In the genomic region with DNA sequence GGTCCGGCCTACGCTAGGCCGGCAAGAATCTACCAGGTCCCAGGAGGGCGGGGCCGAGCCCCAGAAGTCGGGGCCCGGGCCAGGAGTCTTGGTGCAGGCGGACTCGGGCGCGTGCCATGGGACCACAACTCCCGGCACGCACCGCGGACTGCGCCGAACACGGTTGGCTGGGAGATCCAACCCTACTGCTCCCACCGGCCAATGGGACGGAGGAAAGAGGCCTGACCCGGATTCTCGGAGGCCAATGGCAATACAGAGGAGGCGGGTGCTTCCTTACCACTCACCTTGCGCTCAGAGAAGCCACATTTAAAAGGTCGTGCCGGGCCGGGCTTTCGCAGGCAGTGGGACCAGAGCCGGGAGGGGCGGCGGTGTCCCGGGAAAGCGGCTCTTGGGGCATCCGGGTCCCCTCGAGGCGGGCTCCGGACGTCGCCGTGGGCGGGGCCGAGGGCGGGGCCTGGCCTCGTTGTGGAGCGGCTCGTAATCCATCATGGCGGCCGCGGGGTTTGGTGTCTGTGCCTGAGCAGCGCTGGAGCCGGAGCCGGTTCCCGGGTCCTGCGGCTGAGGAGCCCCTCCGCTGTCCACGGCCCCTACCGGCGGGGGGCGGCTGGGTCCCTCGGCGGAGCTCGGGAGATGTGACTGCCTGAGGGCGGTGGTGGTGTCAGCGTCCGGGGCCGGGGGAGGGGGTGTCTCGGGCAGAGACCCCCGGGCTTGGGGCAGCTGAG, we compare ENCODE assay signal across 7 cellular contexts.
A peak's percentile ranks its signal among the peaks of the same experiment; 100 is the strongest.
DNase-seq lines count a peak whose midpoint lies in the region; ATAC-seq and TF ChIP-seq lines count a peak whose summit lies in the region.

No MANE protein-coding gene starts in this region.

- in situ Hi-C loops in astrocyte of the spinal cord (cut with HindIII; ENCODE audit: low sequenced_read_pairs), result no loop called here

- ATAC-seq in GM18511 (IDR thresholded peaks at IDR 0.05; ENCODE audit: unreplicated experiment) (peak; percentile 97), HG03025 (IDR thresholded peaks at IDR 0.05; ENCODE audit: low FRiP score, unreplicated experiment) (peak; percentile 92)

- H3K4me3 ChIP-seq in astrocyte of the spinal cord (ENCODE audit: low read depth, low read length) (peak overlapping the region; percentile 87), retinal pigment epithelial cell (ENCODE audit: low read length) (peak overlapping the region; percentile 84)

- DNase-seq in NCI-H2029 treated with DMSO at 0.1 percent for 48 hours (lab: John Stamatoyannopoulos, UW) (peak; percentile 96), T1000 (lab: John Stamatoyannopoulos, UW) (peak; percentile 97), astrocyte of the spinal cord (ENCODE audit: low read depth, low spot score) (peak; percentile 99), hypothalamus (lab: John Stamatoyannopoulos, UW) (peak; percentile 90 to 100 (median 97)), retinal pigment epithelial cell (ENCODE audit: low read depth) (peak; percentile 95)

- TF ChIP-seq CTCF in astrocyte of the spinal cord (IDR thresholded peaks at IDR 0.05; ENCODE audit: low read depth, low read length) (no peak), retinal pigment epithelial cell (conservative IDR thresholded peaks at IDR 0.05; ENCODE audit: low read depth, low read length) (no peak)

Comparison
In these comparisons a context has a peak if more than half of its experiments do, and no peak if none do; other contexts are left out.
1. Peak in every context shown above with its lines: DNase-seq, ATAC-seq and H3K4me3 ChIP-seq.